ENCODE assay signal across 1 cellular context in the genomic region with DNA sequence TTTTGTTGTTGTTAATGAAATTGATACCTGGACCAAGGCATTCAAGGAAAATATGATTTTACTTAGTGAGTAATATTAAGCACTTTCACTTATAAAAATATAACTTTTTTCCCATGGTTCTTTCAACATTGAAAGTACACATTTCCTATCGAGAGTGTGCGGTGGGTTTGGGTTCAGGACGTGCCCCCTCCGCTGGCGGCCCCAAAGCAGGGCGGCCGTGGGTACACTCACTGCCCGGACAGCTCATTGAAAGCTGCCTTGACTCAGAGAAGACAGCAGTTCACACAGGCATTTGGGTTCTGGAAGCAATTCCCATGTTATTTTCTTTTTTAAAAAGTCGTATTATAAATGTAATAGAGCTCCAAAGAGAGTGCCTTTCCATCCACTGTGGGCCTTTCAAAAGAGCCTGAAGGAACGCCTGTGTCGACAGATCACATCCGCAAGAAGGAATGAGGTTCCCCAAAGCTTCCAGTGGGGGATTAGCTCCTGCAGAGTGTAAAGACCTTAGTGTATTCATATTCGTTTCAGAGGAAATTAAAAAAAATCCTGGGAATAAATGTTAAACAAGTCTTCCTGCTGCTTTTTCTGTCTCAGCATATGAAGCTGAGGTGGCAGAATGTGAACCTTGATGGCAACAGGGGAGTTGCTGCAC.
TF ChIP-seq lines count a peak whose summit lies in the region.

No MANE protein-coding gene starts in this region.

TF ChIP-seq in WTC11, 78 proteins besides CTCF, POLR2A, EP300 and RAD21 (continued from another document):
- TF ChIP-seq ZBTB43 (CRISPR knock-in tag; IDR thresholded peaks at IDR 0.05) (no peak), ZNF671 (CRISPR knock-in tag; IDR thresholded peaks at IDR 0.05) (no peak), PRRX2 (CRISPR knock-in tag; IDR thresholded peaks at IDR 0.05) (no peak), ELF4 (CRISPR knock-in tag; IDR thresholded peaks at IDR 0.05; ENCODE audit: low read depth) (no peak)
TF ChIP-seq in WTC11: peak in this region for 0.
